23 cellular contexts compared by ENCODE assay signal in genomic region chr14:63940387-63940786, GRCh38.
DNase-seq lines count a peak whose midpoint lies in the region; ATAC-seq lines count a peak whose summit lies in the region.
"Had no signal": no experiment of that assay in that cellular context is flagged by ENCODE, and none has a peak within 500 bp of the region (broad histone marks: within the 10 kb centered on the region; RNA-seq: fewer than 3 reads in every experiment).

No MANE protein-coding gene starts in this region.

- WGBS in neuronal stem cell (ENCODE audit: extremely low coverage in 2 of 2, insufficient read length in 2 of 2, insufficient replicate concordance in 1 of 2), 2 donors = no CpG with 5 or more reads among the region's 4 CpGs

- H4K8ac ChIP-seq in neuronal stem cell (ENCODE audit: low read depth, low read length) = no peak overlapping the region

- no peak overlapping the region for H2BK120ac ChIP-seq in neuronal stem cell (ENCODE audit: low read depth, low read length)

- peak overlapping the region; percentile 40 for H3K4me3 Mint-ChIP-seq in activated naive CD4-positive, alpha-beta T cell treated with anti-CD3 and anti-CD28 coated beads, Interleukin-2, amount 50 U/mL, for 24 hours
- peak overlapping the region; percentile 49 for H3K4me3 Mint-ChIP-seq in T-helper 1 cell treated with Interleukin-12 subunit alpha and Interleukin-12 subunit beta and Interleukin-4 antibody, amounts not matched to agents 30 μg/mL and 1 μg/mL, for 36 hours
- no peak overlapping the region for H3K4me3 Mint-ChIP-seq in central memory CD8-positive, alpha-beta T cell
- H3K4me3 Mint-ChIP-seq: neural crest cell had no signal

- no peak overlapping the region for H3K23ac ChIP-seq in neuronal stem cell (ENCODE audit: low read depth, low read length, poor library complexity)

- no peaks in the 10 kb centered on the region for H3K79me1 ChIP-seq in neuronal stem cell (ENCODE audit: low read depth, low read length)

- no peak overlapping the region for H3K14ac ChIP-seq in neuronal stem cell (ENCODE audit: low read length)

- no peak overlapping the region for H3K4ac ChIP-seq in neuronal stem cell (ENCODE audit: low read length)

- peak; percentile 51 for ATAC-seq in central memory CD8-positive, alpha-beta T cell (replicated peaks; ENCODE audit: extremely low read depth, poor library complexity, severe bottlenecking)
- ATAC-seq in HG02642 (IDR thresholded peaks at IDR 0.05; ENCODE audit: poor library complexity, unreplicated experiment) = no peak
- ATAC-seq: psoas muscle had no signal

- no peak overlapping the region for H3K18ac ChIP-seq in neuronal stem cell (ENCODE audit: low read length)

- no peaks in the 10 kb centered on the region for H3K9me3 Mint-ChIP-seq in activated naive CD4-positive, alpha-beta T cell treated with anti-CD3 and anti-CD28 coated beads, Interleukin-2, amount 50 U/mL, for 24 hours
- H3K9me3 Mint-ChIP-seq in T-helper 1 cell treated with Interleukin-12 subunit alpha and Interleukin-12 subunit beta and Interleukin-4 antibody, amounts not matched to agents 30 μg/mL and 1 μg/mL, for 36 hours = no peaks in the 10 kb centered on the region
- no peaks in the 10 kb centered on the region for H3K9me3 Mint-ChIP-seq in central memory CD8-positive, alpha-beta T cell
- H3K9me3 Mint-ChIP-seq: neural crest cell had no signal

- H2AFZ ChIP-seq in neuronal stem cell (ENCODE audit: low read length) = no peak overlapping the region
- H2AFZ ChIP-seq: PC-9 had no signal

- H4K91ac ChIP-seq in neuronal stem cell (ENCODE audit: low read depth, low read length, poor library complexity) = no peak overlapping the region

- H3K4me1 ChIP-seq in neuronal stem cell (ENCODE audit: control insufficient read depth in 2 of 2, insufficient read depth in 1 of 2, low read depth in 1 of 2, low read length in 2 of 2) = no peaks in the 10 kb centered on the region
- H3K4me1 ChIP-seq: Caco-2, SJCRH30 had no signal

- H3K9me3 ChIP-seq in neuronal stem cell (replicated peaks in 1 of 2; ENCODE audit: control insufficient read depth in 2 of 2, insufficient read depth in 1 of 2, low read depth in 1 of 2, low read length in 2 of 2) = no peaks in the 10 kb centered on the region
- H3K9me3 ChIP-seq: Caco-2, psoas muscle, SJCRH30 had no signal

- no peak overlapping the region for H2BK5ac ChIP-seq in neuronal stem cell (ENCODE audit: low read length)

- H3K27ac ChIP-seq in caudate nucleus (ENCODE audit: low read depth, low read length) (no peak overlapping the region), neuronal stem cell (replicated peaks; ENCODE audit: low read length) (no peak overlapping the region)
- H3K27ac ChIP-seq: epithelial cell of prostate, PC-9, psoas muscle, SJCRH30 had no signal

- peak overlapping the region; percentile 92 for H3K27ac Mint-ChIP-seq in activated naive CD4-positive, alpha-beta T cell treated with anti-CD3 and anti-CD28 coated beads, Interleukin-2, amount 50 U/mL, for 24 hours
- peak overlapping the region; percentile 83 for H3K27ac Mint-ChIP-seq in T-helper 1 cell treated with Interleukin-12 subunit alpha and Interleukin-12 subunit beta and Interleukin-4 antibody, amounts not matched to agents 30 μg/mL and 1 μg/mL, for 36 hours
- peak overlapping the region; percentile 26 for H3K27ac Mint-ChIP-seq in central memory CD8-positive, alpha-beta T cell (ENCODE audit: low read depth)

- peaks cover 2% of the 10 kb centered on the region for H3K36me3 Mint-ChIP-seq in activated naive CD4-positive, alpha-beta T cell treated with anti-CD3 and anti-CD28 coated beads, Interleukin-2, amount 50 U/mL, for 24 hours
- H3K36me3 Mint-ChIP-seq in T-helper 1 cell treated with Interleukin-12 subunit alpha and Interleukin-12 subunit beta and Interleukin-4 antibody, amounts not matched to agents 30 μg/mL and 1 μg/mL, for 36 hours (ENCODE audit: low read depth) = peaks cover 20% of the 10 kb centered on the region
- H3K36me3 Mint-ChIP-seq in central memory CD8-positive, alpha-beta T cell (ENCODE audit: insufficient read depth) = peaks cover 25% of the 10 kb centered on the region

- H3K4me1 Mint-ChIP-seq in activated naive CD4-positive, alpha-beta T cell treated with anti-CD3 and anti-CD28 coated beads, Interleukin-2, amount 50 U/mL, for 24 hours = peaks cover 34% of the 10 kb centered on the region
- peaks cover 21% of the 10 kb centered on the region for H3K4me1 Mint-ChIP-seq in T-helper 1 cell treated with Interleukin-12 subunit alpha and Interleukin-12 subunit beta and Interleukin-4 antibody, amounts not matched to agents 30 μg/mL and 1 μg/mL, for 36 hours (ENCODE audit: low read depth)
- no peaks in the 10 kb centered on the region for H3K4me1 Mint-ChIP-seq in central memory CD8-positive, alpha-beta T cell
- H3K4me1 Mint-ChIP-seq: neural crest cell had no signal

- no peak overlapping the region for H2BK15ac ChIP-seq in neuronal stem cell (ENCODE audit: low read length)

- no peaks in the 10 kb centered on the region for H3K27me3 ChIP-seq in neuronal stem cell (ENCODE audit: control insufficient read depth in 3 of 3, insufficient read depth in 3 of 3, low read depth in 1 of 3, low read length in 3 of 3)
- H3K27me3 ChIP-seq: SJCRH30 had no signal

- H2BK12ac ChIP-seq in neuronal stem cell (ENCODE audit: low read length) = no peak overlapping the region

- H3K4me2 ChIP-seq in neuronal stem cell (ENCODE audit: insufficient read depth, low read length, poor library complexity, severe bottlenecking) = no peak overlapping the region
- H3K4me2 ChIP-seq: PC-9 had no signal

- peaks cover 7 to 33% of the 10 kb centered on the region in 2 donors for H3K36me3 ChIP-seq in neuronal stem cell (replicated peaks in 1 of 2; ENCODE audit: control insufficient read depth in 2 of 2, insufficient read depth in 2 of 2, low read length in 2 of 2)
- H3K36me3 ChIP-seq: SJCRH30 had no signal

- DNase-seq in activated naive CD4-positive, alpha-beta T cell (lab: John Stamatoyannopoulos, UW) = no peak
- DNase-seq in central memory CD8-positive, alpha-beta T cell (ENCODE audit: low spot score in 2 of 2) = no peak
- DNase-seq in caudate nucleus (lab: John Stamatoyannopoulos, UW) = no peak
- no peak for DNase-seq in NCI-H2227 (lab: John Stamatoyannopoulos, UW; ENCODE audit: unreplicated experiment)
- DNase-seq in neuronal stem cell (ENCODE audit: low spot score) = no peak
- DNase-seq: activated CD4-positive, alpha-beta T cell treated with anti-CD3 and anti-CD28 coated beads for 1 hour; Caco-2; dermis blood vessel endothelial cell; foreskin melanocyte; kidney glomerular epithelial cell; mesenchymal stem cell; NCI-H1092 treated with DMSO at 0.1 percent for 48 hours; NCI-H2081 treated with DMSO at 0.1 percent for 48 hours; PC-9; psoas muscle; SJCRH30; stimulated activated CD4-positive, alpha-beta T cell treated with anti-CD3 and anti-CD28 coated beads, Interleukin-4, amount 100 ng/mL, for 4 hours had no signal

- H3K9ac ChIP-seq in neuronal stem cell (ENCODE audit: low read depth, low read length, poor library complexity) = no peak overlapping the region

- H3K4me3 ChIP-seq in neuronal stem cell (ENCODE audit: low read length in 2 of 2) = no peak overlapping the region
- H3K4me3 ChIP-seq: PC-9, psoas muscle, SJCRH30, skin epidermis had no signal

- H2AK5ac ChIP-seq in neuronal stem cell (ENCODE audit: low read depth, low read length) = no peak overlapping the region

- H3K27me3 Mint-ChIP-seq in activated naive CD4-positive, alpha-beta T cell treated with anti-CD3 and anti-CD28 coated beads, Interleukin-2, amount 50 U/mL, for 24 hours = no peaks in the 10 kb centered on the region
- H3K27me3 Mint-ChIP-seq in T-helper 1 cell treated with Interleukin-12 subunit alpha and Interleukin-12 subunit beta and Interleukin-4 antibody, amounts not matched to agents 30 μg/mL and 1 μg/mL, for 36 hours (ENCODE audit: low read depth) = no peaks in the 10 kb centered on the region
- no peaks in the 10 kb centered on the region for H3K27me3 Mint-ChIP-seq in central memory CD8-positive, alpha-beta T cell

Comparison
In these comparisons a context has a peak if more than half of its experiments do, and no peak if none do; other contexts are left out.
1. H3K27ac Mint-ChIP-seq: peak in every context shown above with its lines; median percentile 92 in activated naive CD4-positive, alpha-beta T cell treated with anti-CD3 and anti-CD28 coated beads, Interleukin-2, amount 50 U/mL, for 24 hours; 83 in T-helper 1 cell treated with Interleukin-12 subunit alpha and Interleukin-12 subunit beta and Interleukin-4 antibody, amounts not matched to agents 30 μg/mL and 1 μg/mL, for 36 hours; 26 in central memory CD8-positive, alpha-beta T cell.